In genomic region chr7:71735961-71736556, GRCh38 we compare ENCODE assay signal across 8 cellular contexts.
DNase-seq lines count a peak whose midpoint lies in the region; ATAC-seq, FAIRE-seq and TF ChIP-seq lines count a peak whose summit lies in the region.

No MANE protein-coding gene starts in this region.

- POLR2A ChIA-PET in activated CD4-positive, alpha-beta T cell treated with anti-CD3 and anti-CD28 coated beads for 36 hours (lab: Charles Lee) = no interaction called here
- POLR2A ChIA-PET in endothelial cell of umbilical vein (lab: Charles Lee) = no interaction called here

- no peaks in the 10 kb centered on the region for H3K36me3 ChIP-seq in endothelial cell of umbilical vein (ENCODE audit: control insufficient read depth in 2 of 2, extremely low read depth in 1 of 2, insufficient read depth in 2 of 2, low read length in 2 of 2)
- no peaks in the 10 kb centered on the region for H3K36me3 ChIP-seq in suprapubic skin

- H3K27ac Mint-ChIP-seq in activated CD4-positive, alpha-beta T cell treated with anti-CD3 and anti-CD28 coated beads for 36 hours = no peak overlapping the region

- dilution Hi-C loops in endothelial cell of umbilical vein (cut with MboI; ENCODE audit: extremely low pct_ligation_motif_present, low sequenced_read_pairs) = no loop called here

- CTCF ChIA-PET in activated CD4-positive, alpha-beta T cell treated with anti-CD3 and anti-CD28 coated beads for 36 hours (lab: Charles Lee) = interaction anchor here (0.6 to 2.4 kb wide), 7 partner anchors 16 to 1224 kb away, joined by 3 to 18 read pairs (median 3); no protein-coding TSS in a partner anchor
- CTCF ChIA-PET in endothelial cell of umbilical vein (lab: Charles Lee) = interaction anchor here (1.3 to 2.5 kb wide), 2 partner anchors 880 to 908 kb away, joined by 3 to 9 read pairs; no protein-coding TSS in a partner anchor

- intact Hi-C loops in activated CD4-positive, alpha-beta T cell treated with anti-CD3 and anti-CD28 coated beads for 36 hours (cut with DNase I, micrococcal nuclease) = loop anchor here in 1 of 2 experiments (1.0 to 10.0 kb wide), 2 partner anchors 879 to 911 kb away; no protein-coding TSS in a partner anchor
- intact Hi-C loops in endothelial cell of umbilical vein (cut with micrococcal nuclease) = loop anchor here (10.0 kb wide), 1 partner anchor 1041 kb away; no protein-coding TSS in a partner anchor

- TF ChIP-seq EP300 in suprapubic skin (IDR thresholded peaks at IDR 0.05) = no peak

- H3K4me2 ChIP-seq in endothelial cell of umbilical vein (ENCODE audit: insufficient read depth, low read length) = no peak overlapping the region

- no peak overlapping the region for H2AFZ ChIP-seq in endothelial cell of umbilical vein (ENCODE audit: low read depth, low read length)

- no peaks in the 10 kb centered on the region for H3K4me1 Mint-ChIP-seq in activated CD4-positive, alpha-beta T cell treated with anti-CD3 and anti-CD28 coated beads for 36 hours

- H4K20me1 ChIP-seq in endothelial cell of umbilical vein (replicated peaks; ENCODE audit: control insufficient read depth, extremely low read depth, insufficient read depth, low read length) = no peaks in the 10 kb centered on the region

- no peaks in the 10 kb centered on the region for H3K79me2 ChIP-seq in endothelial cell of umbilical vein (ENCODE audit: control insufficient read depth, insufficient read depth, low read length)

- peak; percentile 72 for ATAC-seq in GM18907 (IDR thresholded peaks at IDR 0.05; ENCODE audit: unreplicated experiment)
- no peak for ATAC-seq in activated CD4-positive, alpha-beta T cell treated with anti-CD3 and anti-CD28 coated beads for 36 hours
- ATAC-seq in HG03280 (IDR thresholded peaks at IDR 0.05; ENCODE audit: unreplicated experiment) = no peak

- FAIRE-seq in endothelial cell of umbilical vein (lab: Jason Lieb, UNC) = peak; percentile 90

- 43% methylated on average over 7 of the region's 7 CpGs for WGBS in suprapubic skin

- no peaks in the 10 kb centered on the region for H3K27me3 ChIP-seq in endothelial cell of umbilical vein (ENCODE audit: control insufficient read depth in 2 of 2, insufficient read depth in 2 of 2, low read length in 2 of 2)
- H3K27me3 ChIP-seq in suprapubic skin = peaks cover 12% of the 10 kb centered on the region

- no TSS peak for BruUV-seq in endothelial cell of umbilical vein (replicated peaks; lab: Mats Ljungman, UMichigan)

- TF ChIP-seq CTCF in C4-2B (conservative IDR thresholded peaks at IDR 0.05) (peak; percentile 91), endothelial cell of umbilical vein (IDR thresholded peaks at IDR 0.05; ENCODE audit: extremely low read depth in 1 of 2, insufficient read depth in 1 of 2, low read depth in 1 of 2, low read length in 2 of 2) (peak; percentile 71 to 81), suprapubic skin (IDR thresholded peaks at IDR 0.05) (peak; percentile 38 to 80)

- H3K9me3 ChIP-seq in endothelial cell of umbilical vein (replicated peaks; ENCODE audit: control insufficient read depth, insufficient read depth, low read length) = no peaks in the 10 kb centered on the region
- no peaks in the 10 kb centered on the region for H3K9me3 ChIP-seq in suprapubic skin

- no peak overlapping the region for H3K9ac ChIP-seq in endothelial cell of umbilical vein (replicated peaks; ENCODE audit: extremely low read depth, insufficient read depth, low read length)

- H3K27ac ChIP-seq in C4-2B = no peak overlapping the region
- no peak overlapping the region for H3K27ac ChIP-seq in endothelial cell of umbilical vein (ENCODE audit: insufficient read depth, low read depth, low read length)
- H3K27ac ChIP-seq in suprapubic skin = no peak overlapping the region

- H3K27me3 Mint-ChIP-seq in activated CD4-positive, alpha-beta T cell treated with anti-CD3 and anti-CD28 coated beads for 36 hours = peaks cover 4% of the 10 kb centered on the region

- no peak overlapping the region for H3K4me3 Mint-ChIP-seq in activated CD4-positive, alpha-beta T cell treated with anti-CD3 and anti-CD28 coated beads for 36 hours

- H3K9me1 ChIP-seq in endothelial cell of umbilical vein (replicated peaks; ENCODE audit: control insufficient read depth, extremely low read depth, insufficient read depth, low read length) = no peaks in the 10 kb centered on the region

- H3K4me3 ChIP-seq in endothelial cell of umbilical vein (replicated peaks in 1 of 3; ENCODE audit: insufficient read depth in 1 of 3, low read depth in 1 of 3, low read length in 3 of 3) (no peak overlapping the region), suprapubic skin (no peak overlapping the region)

- H3K9me3 Mint-ChIP-seq in activated CD4-positive, alpha-beta T cell treated with anti-CD3 and anti-CD28 coated beads for 36 hours (ENCODE audit: low read depth) = no peaks in the 10 kb centered on the region

- H3K36me3 Mint-ChIP-seq in activated CD4-positive, alpha-beta T cell treated with anti-CD3 and anti-CD28 coated beads for 36 hours (ENCODE audit: low read depth) = no peaks in the 10 kb centered on the region

- DNase-seq in NCI-H2029 (lab: John Stamatoyannopoulos, UW) (peak; percentile 40), endothelial cell of umbilical vein (ENCODE audit: low read depth, low spot score) (peak; percentile 24), midbrain (lab: John Stamatoyannopoulos, UW) (peak; percentile 72), suprapubic skin (ENCODE audit: low spot score in 2 of 2) (no peak)
- peak; percentile 69 for DNase-seq in activated CD4-positive, alpha-beta T cell treated with anti-CD3 and anti-CD28 coated beads for 36 hours

- no peak for TF ChIP-seq POLR2A in endothelial cell of umbilical vein (IDR thresholded peaks at IDR 0.05; ENCODE audit: low read depth, low read length)
- TF ChIP-seq POLR2A in suprapubic skin (IDR thresholded peaks at IDR 0.05) = no peak

- H3K4me1 ChIP-seq in endothelial cell of umbilical vein (ENCODE audit: control insufficient read depth, extremely low read depth, insufficient read depth, low read length) (no peaks in the 10 kb centered on the region), suprapubic skin (peaks cover 2% of the 10 kb centered on the region)

TF ChIP-seq in endothelial cell of umbilical vein, 7 proteins besides CTCF, POLR2A, EP300 and RAD21:
- TF ChIP-seq, protein P1, sequence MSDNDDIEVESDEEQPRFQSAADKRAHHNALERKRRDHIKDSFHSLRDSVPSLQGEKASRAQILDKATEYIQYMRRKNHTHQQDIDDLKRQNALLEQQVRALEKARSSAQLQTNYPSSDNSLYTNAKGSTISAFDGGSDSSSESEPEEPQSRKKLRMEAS (IDR thresholded peaks at IDR 0.05; ENCODE audit: insufficient read depth, insufficient read length) = no peak
- TF ChIP-seq POLR2AphosphoS5 (IDR thresholded peaks at IDR 0.05; ENCODE audit: insufficient read depth, low read depth, low read length) = no peak
- TF ChIP-seq MYC (IDR thresholded peaks at IDR 0.05; ENCODE audit: low read depth, low read length) = no peak
- no peak for TF ChIP-seq EZH2 (IDR thresholded peaks at IDR 0.05; ENCODE audit: borderline replicate concordance, low read depth, low read length, severe bottlenecking)
- no peak for TF ChIP-seq GATA2 (IDR thresholded peaks at IDR 0.05; ENCODE audit: insufficient read depth, insufficient read length, low read depth, low read length)
- no peak for TF ChIP-seq JUN (IDR thresholded peaks at IDR 0.05; ENCODE audit: borderline replicate concordance, insufficient read depth, insufficient read length, low read depth)
- no peak for TF ChIP-seq FOS (IDR thresholded peaks at IDR 0.05; ENCODE audit: borderline replicate concordance, insufficient read depth, low read length)

Comparison
In these comparisons a context has a peak if more than half of its experiments do, and no peak if none do; other contexts are left out.
1. DNase-seq: peak in NCI-H2029 (single experiment), activated CD4-positive, alpha-beta T cell treated with anti-CD3 and anti-CD28 coated beads for 36 hours (single experiment), endothelial cell of umbilical vein (single experiment) and midbrain (single experiment); none in suprapubic skin (0 of 2).
2. Peak in every context shown above with its lines, with median percentiles within 50 percentile points of each other: CTCF ChIP-seq.